ENCODE assay signal across 27 cellular contexts in genomic region chr5:173835662-173836061, GRCh38. TPM values are rescaled to one million over a fixed set of nuclear protein-coding genes. Genes with fewer than 3 reads are reported as not detected.
DNase-seq lines count a peak whose midpoint lies in the region; ATAC-seq, FAIRE-seq and TF ChIP-seq lines count a peak whose summit lies in the region.
"Had no signal": no experiment of that assay in that cellular context is flagged by ENCODE, and none has a peak within 500 bp of the region (broad histone marks: within the 10 kb centered on the region; RNA-seq: fewer than 3 reads in every experiment).

No MANE protein-coding gene starts in this region.

- no peak overlapping the region for H3K4me2 ChIP-seq in K562 (ENCODE audit: insufficient read depth, low read length)

- H3K9me1 ChIP-seq in K562 (ENCODE audit: control insufficient read depth, insufficient read depth, low read length) = no peaks in the 10 kb centered on the region

- H2AFZ ChIP-seq in K562 (ENCODE audit: low read depth, low read length) = peak overlapping the region; percentile 76

- H3K4me1 Mint-ChIP-seq in memory B cell = peaks cover 26% of the 10 kb centered on the region
- H3K4me1 Mint-ChIP-seq: activated naive CD4-positive, alpha-beta T cell treated with anti-CD3 and anti-CD28 coated beads, Interleukin-2, amount 50 U/mL, for 24 hours had no signal

- FAIRE-seq in K562 (lab: Jason Lieb, UNC) = peak; percentile 6
- no peak for FAIRE-seq in GM12891 (lab: Jason Lieb, UNC)
- FAIRE-seq: colon, H1, islet of Langerhans had no signal

- WGBS in K562 (ENCODE audit: insufficient coverage, low coverage, missing lambda C conversion rate) = 49% methylated on average over 6 of the region's 6 CpGs
- 61 to 75% methylated on average over 5 to 6 of the region's 6 CpGs for WGBS in esophagus squamous epithelium, 2 donors

- H3K4me1 ChIP-seq in K562 (replicated peaks in 1 of 2; ENCODE audit: control insufficient read depth in 2 of 2, insufficient read depth in 2 of 2, low read length in 2 of 2) (peaks cover 21 to 64% of the 10 kb centered on the region in 2 experiments), skeletal muscle tissue (ENCODE audit: control insufficient read depth in 3 of 3, insufficient read depth in 3 of 3, low read length in 3 of 3) (peaks cover 29 to 39% (median 36%) of the 10 kb centered on the region in 3 donors), esophagus squamous epithelium (peaks cover 0 to 25% (median 1%) of the 10 kb centered on the region in 3 donors)
- H3K4me1 ChIP-seq: breast epithelium had no signal

- DNase-seq in HL-60 (ENCODE audit: low read depth in 1 of 2, low spot score in 1 of 2) (peak in 1 of 2 experiments; percentile 10), K562 (ENCODE audit: extremely low read depth in 1 of 4, low spot score in 3 of 4) (peak in 1 of 4 experiments; percentile 53), memory B cell (ENCODE audit: low spot score in 2 of 2) (no peak), esophagus squamous epithelium (lab: John Stamatoyannopoulos, UW) (no peak), GM12891 (ENCODE audit: insufficient read length, low spot score) (no peak)
- DNase-seq: activated CD4-positive, alpha-beta T cell treated with anti-CD3 and anti-CD28 coated beads for 48 hours; CD4-positive, CD25-positive, alpha-beta regulatory T cell; DND-41; effector memory CD4-positive, alpha-beta T cell; foreskin fibroblast; midbrain; NCI-H1417; NCI-H2029 treated with DMSO at 0.1 percent for 48 hours; NCI-H524; PC-3; stimulated activated naive B cell treated with anti-CD40 and anti-IgM and Interleukin-4, amounts not matched to agents 10 μg/mL and 1 μg/mL and 100 μg/mL, for 72 hours; upper lobe of right lung; WERI-Rb-1 had no signal

- CTCF ChIA-PET in K562 (lab: Yijun Ruan, JAX; ENCODE audit: low intra/inter-chr PET ratio) = no interaction called here

- TF ChIP-seq EP300 in K562 (IDR thresholded peaks at IDR 0.05; ENCODE audit: low read length) = no peak

- peak overlapping the region; percentile 31 for H3K27ac ChIP-seq in HL-60 (replicated peaks)
- H3K27ac ChIP-seq in K562 (ENCODE audit: extremely low read depth, low read depth, low read length) = no peak overlapping the region
- H3K27ac ChIP-seq in skeletal muscle tissue (ENCODE audit: low read depth, low read length) = peak overlapping the region; percentile 51
- no peak overlapping the region for H3K27ac ChIP-seq in esophagus squamous epithelium
- H3K27ac ChIP-seq: breast epithelium, upper lobe of right lung, WERI-Rb-1 had no signal

- intact Hi-C loops in K562 (cut with micrococcal nuclease) (loop anchor here (5.0 kb wide), 2 partner anchors 137 to 208 kb away; no protein-coding TSS in a partner anchor), esophagus squamous epithelium (cut with DNase I) (no loop called here)

- H3K27ac Mint-ChIP-seq in memory B cell = peak overlapping the region; percentile 47
- H3K27ac Mint-ChIP-seq: activated naive CD4-positive, alpha-beta T cell treated with anti-CD3 and anti-CD28 coated beads, Interleukin-2, amount 50 U/mL, for 24 hours; natural killer cell treated with Interleukin-12 subunit alpha and Interleukin-12 subunit beta and Interleukin-15 and Interleukin-18, amount 100 ng/mL, for 72 hours; stimulated activated naive B cell treated with anti-CD40 and anti-IgM and Interleukin-4, amounts not matched to agents 10 μg/mL and 1 μg/mL and 100 μg/mL, for 72 hours had no signal

- in situ Hi-C loops in K562 (cut with MboI) = no loop called here

- H3K36me3 Mint-ChIP-seq in memory B cell = peaks cover 2% of the 10 kb centered on the region
- H3K36me3 Mint-ChIP-seq: activated naive CD4-positive, alpha-beta T cell treated with anti-CD3 and anti-CD28 coated beads, Interleukin-2, amount 50 U/mL, for 24 hours; CD4-positive, CD25-positive, alpha-beta regulatory T cell; natural killer cell treated with Interleukin-12 subunit alpha and Interleukin-12 subunit beta and Interleukin-15 and Interleukin-18, amount 100 ng/mL, for 72 hours; stimulated activated naive B cell treated with anti-CD40 and anti-IgM and Interleukin-4, amounts not matched to agents 10 μg/mL and 1 μg/mL and 100 μg/mL, for 72 hours had no signal

- H3K27me3 Mint-ChIP-seq in memory B cell = no peaks in the 10 kb centered on the region
- H3K27me3 Mint-ChIP-seq: activated naive CD4-positive, alpha-beta T cell treated with anti-CD3 and anti-CD28 coated beads, Interleukin-2, amount 50 U/mL, for 24 hours had no signal

- H3K4me3 Mint-ChIP-seq in memory B cell = no peak overlapping the region
- H3K4me3 Mint-ChIP-seq: activated naive CD4-positive, alpha-beta T cell treated with anti-CD3 and anti-CD28 coated beads, Interleukin-2, amount 50 U/mL, for 24 hours; CD4-positive, CD25-positive, alpha-beta regulatory T cell; natural killer cell treated with Interleukin-12 subunit alpha and Interleukin-12 subunit beta and Interleukin-15 and Interleukin-18, amount 100 ng/mL, for 72 hours; stimulated activated naive B cell treated with anti-CD40 and anti-IgM and Interleukin-4, amounts not matched to agents 10 μg/mL and 1 μg/mL and 100 μg/mL, for 72 hours had no signal

- H3K36me3 ChIP-seq in K562 (ENCODE audit: control insufficient read depth, insufficient read depth, low read length) (no peaks in the 10 kb centered on the region), skeletal muscle tissue (ENCODE audit: control insufficient read depth in 3 of 3, insufficient read depth in 3 of 3, low read length in 3 of 3) (no peaks in the 10 kb centered on the region), esophagus squamous epithelium (no peaks in the 10 kb centered on the region)
- H3K36me3 ChIP-seq: breast epithelium, upper lobe of right lung, WERI-Rb-1 had no signal

- POLR2A ChIA-PET in K562 (lab: Yijun Ruan, JAX) = interaction anchor here (0.5 to 1.3 kb wide), 9 partner anchors 9 to 108 kb away, joined by 3 to 7 read pairs (median 4); no protein-coding TSS in a partner anchor

- no peaks in the 10 kb centered on the region for H3K9me3 Mint-ChIP-seq in memory B cell
- H3K9me3 Mint-ChIP-seq: activated naive CD4-positive, alpha-beta T cell treated with anti-CD3 and anti-CD28 coated beads, Interleukin-2, amount 50 U/mL, for 24 hours; natural killer cell treated with Interleukin-12 subunit alpha and Interleukin-12 subunit beta and Interleukin-15 and Interleukin-18, amount 100 ng/mL, for 72 hours; stimulated activated naive B cell treated with anti-CD40 and anti-IgM and Interleukin-4, amounts not matched to agents 10 μg/mL and 1 μg/mL and 100 μg/mL, for 72 hours had no signal

- no peak overlapping the region for H3K4me3 ChIP-seq in HL-60 (replicated peaks; ENCODE audit: insufficient read depth, low read length)
- no peak overlapping the region for H3K4me3 ChIP-seq in K562
- H3K4me3 ChIP-seq in skeletal muscle tissue (ENCODE audit: low read length in 3 of 3) = peak overlapping the region in 1 of 3 donors; percentile 36
- no peak overlapping the region for H3K4me3 ChIP-seq in esophagus squamous epithelium
- H3K4me3 ChIP-seq: breast epithelium, upper lobe of right lung had no signal

- BruUV-seq in K562 (replicated peaks; lab: Mats Ljungman, UMichigan) = no TSS peak

- H3K27me3 ChIP-seq in HL-60 (ENCODE audit: insufficient read depth, poor library complexity, severe bottlenecking) (no peaks in the 10 kb centered on the region), K562 (ENCODE audit: control insufficient read depth in 2 of 2, insufficient read depth in 2 of 2, low read length in 2 of 2) (no peaks in the 10 kb centered on the region), skeletal muscle tissue (ENCODE audit: control insufficient read depth in 3 of 3, insufficient read depth in 3 of 3, low read length in 3 of 3) (no peaks in the 10 kb centered on the region), esophagus squamous epithelium (no peaks in the 10 kb centered on the region)
- H3K27me3 ChIP-seq: breast epithelium, upper lobe of right lung had no signal

- TF ChIP-seq CTCF in HL-60 (IDR thresholded peaks at IDR 0.05; ENCODE audit: insufficient read depth, low read length) (no peak), K562 (IDR thresholded peaks at IDR 0.05 in 2 of 3, conservative IDR thresholded peaks at IDR 0.05 in 1 of 3; ENCODE audit: insufficient read depth in 2 of 3, low read depth in 1 of 3, low read length in 3 of 3) (no peak), esophagus squamous epithelium (IDR thresholded peaks at IDR 0.05) (no peak)

- no peak overlapping the region for H3K9ac ChIP-seq in K562 (ENCODE audit: insufficient read depth in 1 of 2, low read depth in 2 of 2, low read length in 2 of 2)
- no peak overlapping the region for H3K9ac ChIP-seq in skeletal muscle tissue (ENCODE audit: low read depth in 1 of 3, low read length in 3 of 3)

- no peaks in the 10 kb centered on the region for H3K79me2 ChIP-seq in K562 (ENCODE audit: control insufficient read depth, insufficient read depth, low read length)

- H3K9me3 ChIP-seq in K562 (replicated peaks; ENCODE audit: control insufficient read depth, insufficient read depth, low read depth, low read length) (no peaks in the 10 kb centered on the region; the same call in 1 of the 2 replicates), skeletal muscle tissue (ENCODE audit: control insufficient read depth in 3 of 3, low read length in 3 of 3) (no peaks in the 10 kb centered on the region), esophagus squamous epithelium (no peaks in the 10 kb centered on the region)
- H3K9me3 ChIP-seq: breast epithelium, upper lobe of right lung had no signal

- TF ChIP-seq RAD21 in K562 (CRISPR knock-in tag; conservative IDR thresholded peaks at IDR 0.05 in 1 of 2, IDR thresholded peaks at IDR 0.05 in 1 of 2) = no peak

- H4K20me1 ChIP-seq in K562 (replicated peaks; ENCODE audit: control insufficient read depth, insufficient read depth, low read length) = no peaks in the 10 kb centered on the region

- ATAC-seq in K562 (peak; percentile 28), memory B cell (ENCODE audit: low read depth) (no peak), GM21447 (IDR thresholded peaks at IDR 0.05; ENCODE audit: unreplicated experiment) (no peak), HG02759 (IDR thresholded peaks at IDR 0.05; ENCODE audit: unreplicated experiment) (no peak)
- ATAC-seq: natural killer cell treated with Interleukin-12 subunit alpha and Interleukin-12 subunit beta and Interleukin-15 and Interleukin-18, amount 100 ng/mL, for 72 hours; PC-3; stimulated activated naive B cell treated with anti-CD40 and anti-IgM and Interleukin-4, amounts not matched to agents 10 μg/mL and 1 μg/mL and 100 μg/mL, for 72 hours had no signal

- TF ChIP-seq POLR2A in K562 (conservative IDR thresholded peaks at IDR 0.05) = no peak
- no peak for TF ChIP-seq POLR2A in esophagus squamous epithelium (IDR thresholded peaks at IDR 0.05)
- TF ChIP-seq POLR2A in GM12891 (IDR thresholded peaks at IDR 0.05; ENCODE audit: low read depth, low read length) = no peak

RNA-seq across cellular contexts. Expression of gene CPEB4, which starts 52.5 kb away (rescaled TPM):
- total RNA-seq in K562 (2011; cell fraction: chromatin; rRNA removed; ENCODE audit: low replicate concordance) = 49.3 and 127 TPM in 2 replicates
- 32.2 and 37.4 TPM in 2 replicates for total RNA-seq in K562 (2011; cell fraction: nucleolus; rRNA removed)
- 56.7 and 64.2 TPM in 2 replicates for total RNA-seq in K562 (2011; cell fraction: nucleoplasm; rRNA removed)
- total RNA-seq in K562 (2014; rRNA removed) (9.5 and 10.2 TPM in 2 replicates), K562 (2014; rRNA removed; fragmentation: Illumina TruSeq; extraction: Trizol) (20.6 and 21.8 TPM in 2 replicates), K562 (2015; rRNA removed; fragmentation: Illumina TruSeq; extraction: Trizol) (12.0 and 12.4 TPM in 2 replicates), K562 (2021) (17.7 and 19.7 TPM in 2 replicates), skeletal muscle tissue (32.4 TPM), esophagus squamous epithelium (10 to 100 TPM; 33.2 to 51.6 (median 44.8) TPM)
- polyA plus RNA-seq in K562 (2011; rRNA removed) (17.6 and 21.3 TPM in 2 replicates), K562 (2014; fragmentation: Illumina TruSeq; extraction: Trizol) (9.3 and 13.2 TPM in 2 replicates), K562 (2014; fragmentation: Nextera tagmentation; extraction: Ambion mirVana) (10 to 100 TPM in 1 of 2 experiments, 1 to 10 TPM in 1; 7.4 to 10.2 TPM), K562 (2014; rRNA removed) (11.0 and 12.2 TPM in 2 replicates)
- polyA plus RNA-seq in K562 (2011; cell fraction: cytosol; rRNA removed) = 9.8 and 13.5 TPM in 2 replicates
- polyA plus RNA-seq in K562 (2011; cell fraction: nucleus; rRNA removed) = 33.8 and 38.5 TPM in 2 replicates
- polyA plus RNA-seq in K562 (2012) = 11.6 and 13.2 TPM in 2 replicates
- 49.0 and 67.5 TPM in 2 replicates for polyA minus RNA-seq in K562 (2011; rRNA and poly(A)+ RNA removed)
- polyA minus RNA-seq in K562 (2011; cell fraction: cytosol; rRNA and poly(A)+ RNA removed) = 12.2 and 17.7 TPM in 2 replicates
- polyA minus RNA-seq in K562 (2011; cell fraction: nucleus; rRNA and poly(A)+ RNA removed) = 45.2 and 47.7 TPM in 2 replicates
- polyA plus RNA-seq in GM12891 (2012; ENCODE audit: low read depth, missing spikeins) = 15.2 TPM

Comparison
In these comparisons a context has a peak if more than half of its experiments do, and no peak if none do; other contexts are left out.
1. H3K27ac ChIP-seq: peak in HL-60 (single experiment) and skeletal muscle tissue (single experiment); none in K562 (single experiment) and esophagus squamous epithelium (0 of 4).